ENCODE assay signal across 10 cellular contexts in genomic region chr12:11669348-11669747, GRCh38.
"Had no signal": no experiment of that assay in that cellular context is flagged by ENCODE, and none has a peak within 500 bp of the region (broad histone marks: within the 10 kb centered on the region; RNA-seq: fewer than 3 reads in every experiment).

No MANE protein-coding gene starts in this region.

- H3K27me3 ChIP-seq: colonic mucosa, gastroesophageal sphincter had no signal

- H3K36me3 ChIP-seq: colonic mucosa, gastroesophageal sphincter, WERI-Rb-1 had no signal

- H3K4me1 ChIP-seq: colonic mucosa had no signal

- H3K9me3 ChIP-seq: colonic mucosa, gastroesophageal sphincter had no signal

- FAIRE-seq: kidney had no signal

- ATAC-seq: activated naive CD8-positive, alpha-beta T cell treated with anti-CD3 and anti-CD28 coated beads, Interleukin-2, amount 50 U/mL, for 24 hours; gastroesophageal sphincter had no signal

- H3K27ac ChIP-seq: colonic mucosa, gastroesophageal sphincter, WERI-Rb-1 had no signal

- H3K4me3 ChIP-seq: colonic mucosa, gastroesophageal sphincter had no signal

- DNase-seq: activated CD4-positive, alpha-beta T cell treated with anti-CD3 and anti-CD28 coated beads for 48 hours; activated naive CD4-positive, alpha-beta T cell; activated naive CD8-positive, alpha-beta T cell treated with anti-CD3 and anti-CD28 coated beads, Interleukin-2, amount 50 U/mL, for 24 hours; colonic mucosa; effector CD4-positive, alpha-beta T cell; kidney; nephron progenitor cell; stimulated activated CD4-positive, alpha-beta T cell treated with anti-CD3 and anti-CD28 coated beads, Interleukin-2, amount 100 ng/mL, for 48 hours; WERI-Rb-1 had no signal
